8 cellular contexts compared by ENCODE assay signal in the genomic region with DNA sequence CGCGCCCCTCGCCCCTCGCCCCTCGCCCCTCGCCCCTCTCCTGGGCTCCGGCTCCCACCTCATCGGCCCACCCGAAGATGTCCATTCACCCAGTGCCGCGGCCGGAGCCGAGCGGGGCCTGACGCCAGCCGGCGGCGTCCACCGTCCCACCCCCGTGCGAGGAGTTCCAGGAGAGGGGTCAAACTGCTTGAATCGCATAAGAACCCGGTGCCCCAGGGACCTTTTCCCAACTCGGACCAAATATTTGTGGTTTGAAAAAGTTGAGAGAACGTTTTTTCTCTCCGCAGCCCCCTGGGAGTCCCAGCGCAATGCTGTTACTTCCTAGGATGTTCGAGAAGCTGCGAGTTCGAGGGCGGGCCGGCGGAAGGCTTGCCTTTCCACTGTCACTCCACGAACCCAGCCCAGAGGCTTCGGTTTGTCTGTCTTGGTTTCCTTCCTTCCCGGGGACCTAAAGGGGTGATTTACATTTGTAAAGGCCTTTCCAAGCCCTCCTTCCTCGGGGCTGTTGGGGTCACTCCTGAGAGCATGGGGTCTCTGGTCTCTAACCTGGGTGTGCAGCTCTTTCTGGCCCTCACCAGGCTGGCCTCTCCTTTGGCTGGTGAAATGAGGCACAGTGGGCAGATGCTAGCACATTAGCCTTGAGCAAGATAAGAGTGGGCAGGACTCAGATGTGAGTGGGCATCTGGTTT.
A peak's percentile ranks its signal among the peaks of the same experiment; 100 is the strongest.
DNase-seq lines count a peak whose midpoint lies in the region; ATAC-seq and TF ChIP-seq lines count a peak whose summit lies in the region.

No MANE protein-coding gene starts in this region.

- ATAC-seq in stimulated activated naive CD8-positive, alpha-beta T cell treated with anti-CD3 and anti-CD28 coated beads, Interleukin-15, amount 100 ng/mL, for 72 hours, result no peak
- no peak for ATAC-seq in GM18909 (IDR thresholded peaks at IDR 0.05; ENCODE audit: poor library complexity, unreplicated experiment)
- ATAC-seq in GM18868 (IDR thresholded peaks at IDR 0.05; ENCODE audit: unreplicated experiment), result no peak
- ATAC-seq in HG03045 (IDR thresholded peaks at IDR 0.05; ENCODE audit: unreplicated experiment), result no peak

- no peaks in the 10 kb centered on the region for H3K36me3 ChIP-seq in Loucy (ENCODE audit: insufficient read depth, low read length)

- H3K27me3 ChIP-seq in Loucy (ENCODE audit: insufficient read depth, low read length, poor library complexity, severe bottlenecking), result no peaks in the 10 kb centered on the region
- no peaks in the 10 kb centered on the region for H3K27me3 ChIP-seq in layer of hippocampus (ENCODE audit: control insufficient read depth, insufficient read depth, low read length)

- H3K9me3 ChIP-seq in Loucy (ENCODE audit: insufficient read depth, low read depth, low read length), result no peaks in the 10 kb centered on the region

- H3K4me1 ChIP-seq in Loucy (ENCODE audit: insufficient read depth, low read length, poor library complexity, severe bottlenecking), result peaks cover 84% of the 10 kb centered on the region

- H3K79me2 ChIP-seq in Loucy (ENCODE audit: insufficient read depth, low read length), result no peaks in the 10 kb centered on the region

- peak overlapping the region; percentile 46 for H3K9ac ChIP-seq in Loucy (ENCODE audit: low read depth, low read length, poor library complexity, severe bottlenecking)

- H3F3A ChIP-seq in Loucy (ENCODE audit: low read depth), result 0 out of 2 replicates have a peak, but pooled peaks cover 12% of the 10 kb centered on the region

- TF ChIP-seq CTCF in Loucy (conservative IDR thresholded peaks at IDR 0.05; ENCODE audit: low read length), result no peak
- TF ChIP-seq CTCF in cardiac fibroblast (IDR thresholded peaks at IDR 0.05; ENCODE audit: low read depth, low read length), result no peak

- no peaks in the 10 kb centered on the region for H4K20me1 ChIP-seq in Loucy (ENCODE audit: insufficient read depth, low read length, poor library complexity, severe bottlenecking)

- H3K4me3 ChIP-seq in Loucy (ENCODE audit: low read length, poor library complexity, severe bottlenecking) (peak overlapping the region; percentile 66), cardiac fibroblast (replicated peaks in 1 of 2; ENCODE audit: low read depth in 2 of 2, low read length in 2 of 2) (peak overlapping the region in 1 of 2 donors; percentile 38)

- DNase-seq in cardiac fibroblast (ENCODE audit: low read depth in 2 of 2), result peak; percentile 84 to 86
- no peak for DNase-seq in stimulated activated naive CD8-positive, alpha-beta T cell treated with anti-CD3 and anti-CD28 coated beads, Interleukin-15, amount 100 ng/mL, for 72 hours
- no peak for DNase-seq in globus pallidus (ENCODE audit: low spot score)

- H3K9me3 Mint-ChIP-seq in stimulated activated naive CD8-positive, alpha-beta T cell treated with anti-CD3 and anti-CD28 coated beads, Interleukin-15, amount 100 ng/mL, for 72 hours, result no peaks in the 10 kb centered on the region

- H3K4me2 ChIP-seq in Loucy (ENCODE audit: low read depth, low read length, poor library complexity, severe bottlenecking), result peak overlapping the region; percentile 71

- H3K27me3 Mint-ChIP-seq in stimulated activated naive CD8-positive, alpha-beta T cell treated with anti-CD3 and anti-CD28 coated beads, Interleukin-15, amount 100 ng/mL, for 72 hours, result no peaks in the 10 kb centered on the region

- H3K4me3 Mint-ChIP-seq in stimulated activated naive CD8-positive, alpha-beta T cell treated with anti-CD3 and anti-CD28 coated beads, Interleukin-15, amount 100 ng/mL, for 72 hours, result peak overlapping the region; percentile 81 to 89

- H3K27ac Mint-ChIP-seq in stimulated activated naive CD8-positive, alpha-beta T cell treated with anti-CD3 and anti-CD28 coated beads, Interleukin-15, amount 100 ng/mL, for 72 hours, result peak overlapping the region; percentile 90 to 93

- H3K4me1 Mint-ChIP-seq in stimulated activated naive CD8-positive, alpha-beta T cell treated with anti-CD3 and anti-CD28 coated beads, Interleukin-15, amount 100 ng/mL, for 72 hours, result peaks cover 97% of the 10 kb centered on the region

- no peak overlapping the region for H2AFZ ChIP-seq in Loucy (ENCODE audit: low read length)

- peak overlapping the region; percentile 33 for H3K27ac ChIP-seq in layer of hippocampus (ENCODE audit: low read depth, low read length)

- no peaks in the 10 kb centered on the region for H3K9me2 ChIP-seq in Loucy (replicated peaks; ENCODE audit: low read depth, low read length)

Comparison
In these comparisons a context has a peak if more than half of its experiments do, and no peak if none do; other contexts are left out.
1. DNase-seq: peak in cardiac fibroblast (2 of 2); none in stimulated activated naive CD8-positive, alpha-beta T cell treated with anti-CD3 and anti-CD28 coated beads, Interleukin-15, amount 100 ng/mL, for 72 hours (0 of 2) and globus pallidus (single experiment).